Comparison of ENCODE assay signal across 30 cellular contexts in the genomic region with DNA sequence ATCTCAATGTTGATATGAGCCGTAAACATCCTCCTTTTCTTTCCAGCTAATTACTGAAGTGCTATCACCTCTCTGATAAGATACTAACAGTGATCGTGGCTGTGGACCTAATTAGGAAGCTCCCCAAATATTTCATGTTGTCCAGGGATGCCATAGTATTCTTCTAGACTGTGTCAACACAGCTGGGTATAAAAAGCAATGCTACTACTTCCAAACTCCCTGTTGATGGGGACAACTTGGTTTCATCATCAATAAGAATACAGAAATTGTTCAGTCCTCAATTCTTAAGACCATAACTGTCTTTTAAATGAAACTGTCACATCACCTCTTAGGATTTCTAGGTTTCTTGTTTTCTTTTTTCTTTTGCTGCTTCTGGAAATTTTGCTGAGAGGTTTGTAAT.
"Had no signal": no experiment of that assay in that cellular context is flagged by ENCODE, and none has a peak within 500 bp of the region (broad histone marks: within the 10 kb centered on the region; RNA-seq: fewer than 3 reads in every experiment).

No MANE protein-coding gene starts in this region.

- FAIRE-seq: bronchial epithelial cell, TTC549 had no signal

- H3K27me3 ChIP-seq: ascending aorta, cardiac muscle cell had no signal

- H3K36me3 ChIP-seq: ascending aorta, cardiac muscle cell had no signal

- H3K4me1 ChIP-seq: ascending aorta had no signal

- H3K9me3 ChIP-seq: ascending aorta had no signal

- ATAC-seq: activated CD8-positive, alpha-beta memory T cell treated with anti-CD3 and anti-CD28 coated beads, Interleukin-2, amount 10 ng/mL, durations not matched to agents 7 days and 5 days; activated CD8-positive, alpha-beta T cell treated with anti-CD3 and anti-CD28 coated beads, Interleukin-2, amount 10 ng/mL, durations not matched to agents 7 days and 5 days; activated naive CD8-positive, alpha-beta T cell treated with anti-CD3 and anti-CD28 coated beads, Interleukin-2, amount 50 U/mL, for 24 hours had no signal

- H3K27ac ChIP-seq: ascending aorta, cardiac muscle cell, VCaP had no signal

- DNase-seq: activated B cell treated with CpG ODN at 0.5 μM for 24 hours; activated CD4-positive, alpha-beta memory T cell treated with anti-CD3 and anti-CD28 coated beads, Interleukin-2, amount 10 ng/mL, durations not matched to agents 7 days and 5 days; activated CD4-positive, alpha-beta T cell treated with anti-CD3 and anti-CD28 coated beads for 4 hours; activated CD4-positive, alpha-beta T cell treated with anti-CD3 and anti-CD28 coated beads, Interleukin-2, amount 10 ng/mL, durations not matched to agents 24 days and 14 days; activated CD4-positive, alpha-beta T cell treated with anti-CD3 and anti-CD28 coated beads, Interleukin-2, amount 50 U/mL, for 48 hours; activated CD4-positive, CD25-positive, alpha-beta regulatory T cell treated with anti-CD3 and anti-CD28 coated beads, Interleukin-2, amount 50 U/mL, for 72 hours; activated CD8-positive, alpha-beta memory T cell treated with anti-CD3 and anti-CD28 coated beads for 24 hours; activated CD8-positive, alpha-beta memory T cell treated with anti-CD3 and anti-CD28 coated beads, Interleukin-2, amount 10 ng/mL, durations not matched to agents 7 days and 5 days; activated CD8-positive, alpha-beta memory T cell treated with anti-CD3 and anti-CD28 coated beads, Interleukin-2, amount 50 U/mL, for 48 hours; activated CD8-positive, alpha-beta T cell treated with anti-CD3 and anti-CD28 coated beads, Interleukin-2, amount 10 ng/mL, durations not matched to agents 7 days and 5 days; activated effector memory CD4-positive, alpha-beta T cell treated with Interleukin-2 at 50 U/mL for 16 hours; activated gamma-delta T cell; activated naive CD4-positive, alpha-beta T cell treated with anti-CD3 and anti-CD28 coated beads, Interleukin-2, amount 10 ng/mL, durations not matched to agents 7 days and 5 days; activated naive CD4-positive, alpha-beta T cell treated with Interleukin-2 at 50 U/mL for 16 hours; activated naive CD8-positive, alpha-beta T cell treated with anti-CD3 and anti-CD28 coated beads, Interleukin-2, amount 10 ng/mL, durations not matched to agents 7 days and 5 days; activated naive CD8-positive, alpha-beta T cell treated with anti-CD3 and anti-CD28 coated beads, Interleukin-2, amount 50 U/mL, for 24 hours; activated T-cell treated with anti-CD3 and anti-CD28 coated beads, Interleukin-2, amount 50 U/mL, for 24 hours; activated T-cell treated with anti-CD3 and anti-CD28 coated beads, Interleukin-2, amount 50 U/mL, for 48 hours; amygdala; anterior cingulate cortex; caudate nucleus; cerebellar nuclear complex; T-helper 1 cell; T-helper 2 cell; T-helper 9 cell had no signal

- H3K4me3 ChIP-seq: ascending aorta, cardiac muscle cell had no signal
